25 cellular contexts compared by ENCODE assay signal in genomic region chr5:25435882-25436281, GRCh38.
"Had no signal": no experiment of that assay in that cellular context is flagged by ENCODE, and none has a peak within 500 bp of the region (broad histone marks: within the 10 kb centered on the region; RNA-seq: fewer than 3 reads in every experiment).

No MANE protein-coding gene starts in this region.

- H3K4me3 Mint-ChIP-seq: dendritic cell treated with granulocyte-macrophage colony-stimulating factor and Interleukin-4, amounts not matched to agents 40 ng/mL and 50 ng/mL, for 4 days; endodermal cell; natural killer cell; stimulated activated naive CD8-positive, alpha-beta T cell treated with anti-CD3 and anti-CD28 coated beads, Interleukin-15, amount 100 ng/mL, for 72 hours had no signal

- H3K9me3 ChIP-seq: colonic mucosa, esophagus muscularis mucosa, gastroesophageal sphincter, lower lobe of right lung, neutrophil, pancreas, right lobe of liver, suprapubic skin, thyroid gland, vagina had no signal

- DNase-seq: colonic mucosa; effector CD8-positive, alpha-beta T cell; endodermal cell; foreskin keratinocyte; heart left ventricle; left ventricle myocardium superior; lower lobe of right lung; natural killer cell; pancreas; right lobe of liver; small intestine; stimulated activated CD4-positive, alpha-beta T cell treated with anti-CD3 and anti-CD28 coated beads, Interleukin-1b, Interleukin-23, amount 100 ng/mL, for 48 hours; stimulated activated CD4-positive, alpha-beta T cell treated with anti-CD3 and anti-CD28 coated beads, Interleukin-4, amount 100 ng/mL, for 1 hour; stimulated activated CD8-positive, alpha-beta memory T cell treated with anti-CD3 and anti-CD28 coated beads, Interleukin-4, amount 100 ng/mL, for 48 hours; stimulated activated naive CD4-positive, alpha-beta T cell; stimulated activated naive CD8-positive, alpha-beta T cell treated with anti-CD3 and anti-CD28 coated beads, Interleukin-15, amount 100 ng/mL, for 72 hours; thyroid gland; trophoblast cell had no signal

- H3K27ac Mint-ChIP-seq: dendritic cell treated with granulocyte-macrophage colony-stimulating factor and Interleukin-4, amounts not matched to agents 40 ng/mL and 50 ng/mL, for 4 days; endodermal cell; natural killer cell; stimulated activated naive CD8-positive, alpha-beta T cell treated with anti-CD3 and anti-CD28 coated beads, Interleukin-15, amount 100 ng/mL, for 72 hours had no signal

- H3K79me2 ChIP-seq: hepatocyte had no signal

- H3K27ac ChIP-seq: colonic mucosa, esophagus muscularis mucosa, foreskin keratinocyte, gastroesophageal sphincter, heart left ventricle, hepatocyte, lower lobe of right lung, neutrophil, pancreas, right lobe of liver, suprapubic skin, thyroid gland, vagina had no signal

- H3K4me3 ChIP-seq: colonic mucosa, esophagus muscularis mucosa, gastroesophageal sphincter, heart left ventricle, hepatocyte, lower lobe of right lung, pancreas, right lobe of liver, suprapubic skin, thyroid gland, vagina had no signal

- H3K27me3 ChIP-seq: colonic mucosa, esophagus muscularis mucosa, foreskin keratinocyte, gastroesophageal sphincter, heart left ventricle, hepatocyte, neutrophil, pancreas, right lobe of liver, suprapubic skin, thyroid gland, vagina had no signal

- H3K4me1 Mint-ChIP-seq: natural killer cell; stimulated activated naive CD8-positive, alpha-beta T cell treated with anti-CD3 and anti-CD28 coated beads, Interleukin-15, amount 100 ng/mL, for 72 hours had no signal

- H3K27me3 Mint-ChIP-seq: dendritic cell treated with granulocyte-macrophage colony-stimulating factor and Interleukin-4, amounts not matched to agents 40 ng/mL and 50 ng/mL, for 4 days; stimulated activated naive CD8-positive, alpha-beta T cell treated with anti-CD3 and anti-CD28 coated beads, Interleukin-15, amount 100 ng/mL, for 72 hours had no signal

- H2AFZ ChIP-seq: hepatocyte had no signal

- H3K4me1 ChIP-seq: colonic mucosa, esophagus muscularis mucosa, foreskin keratinocyte, gastroesophageal sphincter, heart left ventricle, lower lobe of right lung, pancreas, right lobe of liver, suprapubic skin, thyroid gland, vagina had no signal

- H3K36me3 ChIP-seq: colonic mucosa, esophagus muscularis mucosa, gastroesophageal sphincter, heart left ventricle, lower lobe of right lung, neutrophil, pancreas, right lobe of liver, suprapubic skin, thyroid gland, vagina had no signal

- H3K4me2 ChIP-seq: hepatocyte had no signal
